12 cellular contexts compared by ENCODE assay signal in genomic region chr4:75099321-75099720, GRCh38.
A peak's percentile ranks its signal among the peaks of the same experiment; 100 is the strongest.
DNase-seq lines count a peak whose midpoint lies in the region; ATAC-seq and TF ChIP-seq lines count a peak whose summit lies in the region.
"Had no signal": no experiment of that assay in that cellular context is flagged by ENCODE, and none has a peak within 500 bp of the region (broad histone marks: within the 10 kb centered on the region; RNA-seq: fewer than 3 reads in every experiment).

No MANE protein-coding gene starts in this region.

- no peak for TF ChIP-seq POLR2A in lower leg skin (IDR thresholded peaks at IDR 0.05)

- no peaks in the 10 kb centered on the region for H3K27me3 Mint-ChIP-seq in activated CD4-positive, alpha-beta T cell treated with anti-CD3 and anti-CD28 coated beads, Interleukin-2, amount 10 ng/mL, durations not matched to agents 24 days and 14 days

- H3K4me3 ChIP-seq in mammary epithelial cell (replicated peaks in 1 of 3; ENCODE audit: insufficient read depth in 1 of 3, low read depth in 2 of 3, low read length in 3 of 3) (no peak overlapping the region), psoas muscle (no peak overlapping the region), lower leg skin (ENCODE audit: low read depth, poor library complexity, severe bottlenecking) (no peak overlapping the region)

- no peak overlapping the region for H3K9ac ChIP-seq in mammary epithelial cell (ENCODE audit: insufficient read depth, low read length)

- H3K4me1 ChIP-seq in mammary epithelial cell (ENCODE audit: insufficient read depth, low read length) (no peaks in the 10 kb centered on the region), psoas muscle (no peaks in the 10 kb centered on the region)

- H3K4me1 Mint-ChIP-seq in activated CD4-positive, alpha-beta T cell treated with anti-CD3 and anti-CD28 coated beads, Interleukin-2, amount 10 ng/mL, durations not matched to agents 24 days and 14 days: no peaks in the 10 kb centered on the region

- H3K36me3 ChIP-seq in mammary epithelial cell (ENCODE audit: insufficient read depth, low read length) (no peaks in the 10 kb centered on the region), psoas muscle (ENCODE audit: insufficient read depth in 1 of 2, low read depth in 1 of 2) (no peaks in the 10 kb centered on the region)

- no peaks in the 10 kb centered on the region for H4K20me1 ChIP-seq in mammary epithelial cell (ENCODE audit: insufficient read depth, low read length)

- no peak overlapping the region for H3K27ac Mint-ChIP-seq in activated CD4-positive, alpha-beta T cell treated with anti-CD3 and anti-CD28 coated beads, Interleukin-2, amount 10 ng/mL, durations not matched to agents 24 days and 14 days

- H3K9me3 ChIP-seq in mammary epithelial cell (replicated peaks; ENCODE audit: insufficient read depth, low read length) (no peaks in the 10 kb centered on the region), psoas muscle (no peaks in the 10 kb centered on the region)

- H3K9me3 Mint-ChIP-seq in activated CD4-positive, alpha-beta T cell treated with anti-CD3 and anti-CD28 coated beads, Interleukin-2, amount 10 ng/mL, durations not matched to agents 24 days and 14 days: peaks cover 25% of the 10 kb centered on the region

- no peak overlapping the region for H3K4me2 ChIP-seq in mammary epithelial cell (ENCODE audit: insufficient read depth, low read depth, low read length)

- no peak overlapping the region for H3K4me3 Mint-ChIP-seq in activated CD4-positive, alpha-beta T cell treated with anti-CD3 and anti-CD28 coated beads, Interleukin-2, amount 10 ng/mL, durations not matched to agents 24 days and 14 days

- no TSS peak for BruUV-seq in mammary epithelial cell (replicated peaks; lab: Mats Ljungman, UMichigan)

- 53% methylated on average over 3 of the region's 3 CpGs for WGBS in mammary epithelial cell (ENCODE audit: low coverage, missing lambda C conversion rate)
- WGBS in psoas muscle, 3 donors: 90 to 96% (median 91%) methylated on average over 3 of the region's 3 CpGs
- WGBS in lower leg skin, 2 donors: 83% methylated on average over 3 of the region's 3 CpGs

- peaks cover 8% of the 10 kb centered on the region for H3K27me3 ChIP-seq in mammary epithelial cell (ENCODE audit: insufficient read depth, low read length)
- no peaks in the 10 kb centered on the region for H3K27me3 ChIP-seq in psoas muscle (ENCODE audit: insufficient read depth in 3 of 3, low read length in 2 of 3)

- no peak for DNase-seq in activated CD4-positive, alpha-beta T cell treated with anti-CD3 and anti-CD28 coated beads, Interleukin-2, amount 10 ng/mL, durations not matched to agents 24 days and 14 days
- DNase-seq in mammary epithelial cell (no peak), psoas muscle (no peak), lower leg skin (ENCODE audit: low spot score in 2 of 2) (no peak)
- DNase-seq: activated CD4-positive, alpha-beta T cell treated with anti-CD3 and anti-CD28 coated beads, Interleukin-2, amount 50 U/mL, for 48 hours; H7; NCI-H1048; Right ventricle myocardium superior had no signal

- no peaks in the 10 kb centered on the region for H3K79me2 ChIP-seq in mammary epithelial cell (ENCODE audit: insufficient read depth, low read length)

- TF ChIP-seq CTCF in mammary epithelial cell (conservative IDR thresholded peaks at IDR 0.05 in 1 of 2, IDR thresholded peaks at IDR 0.05 in 1 of 2; ENCODE audit: extremely low read depth in 1 of 2, insufficient read depth in 1 of 2, low read depth in 1 of 2, low read length in 2 of 2) (no peak), psoas muscle (IDR thresholded peaks at IDR 0.05) (no peak), lower leg skin (IDR thresholded peaks at IDR 0.05) (no peak)

- no peak overlapping the region for H2AFZ ChIP-seq in mammary epithelial cell (ENCODE audit: low read depth, low read length)

- no peaks in the 10 kb centered on the region for H3K36me3 Mint-ChIP-seq in activated CD4-positive, alpha-beta T cell treated with anti-CD3 and anti-CD28 coated beads, Interleukin-2, amount 10 ng/mL, durations not matched to agents 24 days and 14 days (ENCODE audit: low read depth)

- ATAC-seq in GM18858 (IDR thresholded peaks at IDR 0.05; ENCODE audit: unreplicated experiment): peak; percentile 77
- peak; percentile 89 for ATAC-seq in GM21529 (IDR thresholded peaks at IDR 0.05; ENCODE audit: unreplicated experiment)
- ATAC-seq in HG03175 (IDR thresholded peaks at IDR 0.05; ENCODE audit: unreplicated experiment): peak; percentile 96
- peak; percentile 36 for ATAC-seq in esophagus mucosa
- ATAC-seq in psoas muscle: no peak

- dilution Hi-C loops in mammary epithelial cell (cut with HindIII; ENCODE audit: low sequenced_read_pairs): no loop called here

- in situ Hi-C loops in mammary epithelial cell (cut with MboI; ENCODE audit: low sequenced_read_pairs in 2 of 2): no loop called here

- H3K27ac ChIP-seq in mammary epithelial cell (ENCODE audit: insufficient read depth, low read depth, low read length) (no peak overlapping the region), psoas muscle (no peak overlapping the region)

- CTCF ChIA-PET in mammary epithelial cell (lab: Charles Lee; ENCODE audit: low non-redundant PET): no interaction called here

- intact Hi-C loops in activated CD4-positive, alpha-beta T cell treated with anti-CD3 and anti-CD28 coated beads, Interleukin-2, amount 10 ng/mL, durations not matched to agents 24 days and 14 days (cut with micrococcal nuclease): no loop called here
- intact Hi-C loops in mammary epithelial cell (cut with micrococcal nuclease) (no loop called here), psoas muscle (cut with DNase I) (no loop called here), lower leg skin (cut with DNase I; ENCODE audit: low total_unique reads) (no loop called here)

Comparison
In these comparisons a context has a peak if more than half of its experiments do, and no peak if none do; other contexts are left out.
1. ATAC-seq: peak in GM18858 (single experiment), GM21529 (single experiment), HG03175 (single experiment) and esophagus mucosa (single experiment); none in psoas muscle (0 of 4).